In the genomic region with DNA sequence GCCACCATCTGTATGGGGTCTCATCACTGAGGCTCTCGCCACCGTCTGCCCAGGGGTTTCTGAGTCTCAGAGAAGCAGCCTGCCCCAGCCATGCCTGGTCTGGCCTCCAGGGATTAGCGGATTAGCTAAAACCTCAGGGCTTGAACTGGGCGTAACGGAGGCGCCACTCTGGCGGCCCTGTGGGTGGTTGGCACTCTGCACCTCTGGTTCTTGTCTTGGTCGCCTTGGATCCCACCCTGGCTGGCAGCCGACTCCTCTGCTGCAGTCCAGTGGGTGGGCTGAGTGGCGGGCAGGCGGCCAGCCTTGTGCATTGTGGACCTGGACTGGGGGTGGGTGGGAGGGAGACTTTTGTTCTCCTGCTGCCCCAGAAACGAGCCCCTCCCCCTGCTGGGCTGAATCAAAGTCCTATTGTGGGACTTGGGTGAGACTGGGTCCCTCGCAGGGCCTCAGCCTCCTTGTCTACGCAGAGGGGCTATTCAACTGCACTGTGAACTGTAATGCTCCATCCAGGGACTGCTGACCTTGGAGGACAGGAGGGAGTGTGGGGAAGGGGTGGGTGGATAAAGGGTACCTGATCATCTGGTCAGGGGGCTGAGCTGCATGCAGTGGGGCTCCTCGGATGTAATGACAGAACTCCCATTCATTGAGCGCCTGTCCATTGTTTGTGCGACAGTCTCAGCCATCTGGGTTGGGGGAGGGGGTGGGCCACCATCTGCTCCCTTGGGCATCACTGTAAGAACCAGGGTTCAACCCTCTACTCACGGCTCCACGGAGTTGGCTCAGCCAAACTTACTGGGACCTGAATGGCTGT, we compare ENCODE assay signal across 1 cellular context.
TF ChIP-seq lines count a peak whose summit lies in the region.

No MANE protein-coding gene starts in this region.

TF ChIP-seq in HepG2, 621 proteins besides CTCF, POLR2A, EP300 and RAD21:
- 0 out of 2 replicates have a peak, but pooled peaks have one; percentile 21 for TF ChIP-seq ZBTB38 (CRISPR knock-in tag; IDR thresholded peaks at IDR 0.05)
- TF ChIP-seq NRL (CRISPR knock-in tag; IDR thresholded peaks at IDR 0.05; ENCODE audit: borderline replicate concordance), result 0 out of 2 replicates have a peak, but pooled peaks have one; percentile 21
- TF ChIP-seq PATZ1 (CRISPR knock-in tag; IDR thresholded peaks at IDR 0.05), result peak; percentile 56; the same call in 1 of the 2 replicates
- TF ChIP-seq SOX13 (IDR thresholded peaks at IDR 0.05), result no peak
- TF ChIP-seq SOX13 (CRISPR knock-in tag; conservative IDR thresholded peaks at IDR 0.05 in 1 of 2, IDR thresholded peaks at IDR 0.05 in 1 of 2), result peak in 1 of 2 experiments; percentile 49; a peak in 2 of 4 replicates
- TF ChIP-seq IRF2 (CRISPR knock-in tag; IDR thresholded peaks at IDR 0.05), result no peak
- no peak for TF ChIP-seq NKX3-1 (CRISPR knock-in tag; IDR thresholded peaks at IDR 0.05)
- 0 out of 2 replicates have a peak, but pooled peaks have one; percentile 30 for TF ChIP-seq DNMT1 (CRISPR knock-in tag; IDR thresholded peaks at IDR 0.05)
- no peak for TF ChIP-seq ZSCAN21 (CRISPR knock-in tag; IDR thresholded peaks at IDR 0.05; ENCODE audit: borderline replicate concordance)
- TF ChIP-seq ZNF230 (CRISPR knock-in tag; IDR thresholded peaks at IDR 0.05), result no peak
- no peak for TF ChIP-seq HNF1A (IDR thresholded peaks at IDR 0.05; ENCODE audit: low read depth)
- 0 out of 2 replicates have a peak, but pooled peaks have one; percentile 22 for TF ChIP-seq HNF1A (CRISPR knock-in tag; IDR thresholded peaks at IDR 0.05; ENCODE audit: borderline replicate concordance)
- TF ChIP-seq HNRNPL (IDR thresholded peaks at IDR 0.05; ENCODE audit: low read depth, low read length), result peak; percentile 71; the same call in 1 of the 2 replicates
- TF ChIP-seq, protein P1, sequence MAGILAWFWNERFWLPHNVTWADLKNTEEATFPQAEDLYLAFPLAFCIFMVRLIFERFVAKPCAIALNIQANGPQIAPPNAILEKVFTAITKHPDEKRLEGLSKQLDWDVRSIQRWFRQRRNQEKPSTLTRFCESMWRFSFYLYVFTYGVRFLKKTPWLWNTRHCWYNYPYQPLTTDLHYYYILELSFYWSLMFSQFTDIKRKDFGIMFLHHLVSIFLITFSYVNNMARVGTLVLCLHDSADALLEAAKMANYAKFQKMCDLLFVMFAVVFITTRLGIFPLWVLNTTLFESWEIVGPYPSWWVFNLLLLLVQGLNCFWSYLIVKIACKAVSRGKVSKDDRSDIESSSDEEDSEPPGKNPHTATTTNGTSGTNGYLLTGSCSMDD (CRISPR knock-in tag; IDR thresholded peaks at IDR 0.05), result no peak
- no peak for TF ChIP-seq NR2F2 (IDR thresholded peaks at IDR 0.05; ENCODE audit: borderline replicate concordance, low read depth)
- TF ChIP-seq ZNF281 (CRISPR knock-in tag; IDR thresholded peaks at IDR 0.05; ENCODE audit: borderline replicate concordance), result 0 out of 2 replicates have a peak, but pooled peaks have one; percentile 14
- TF ChIP-seq, protein P2, sequence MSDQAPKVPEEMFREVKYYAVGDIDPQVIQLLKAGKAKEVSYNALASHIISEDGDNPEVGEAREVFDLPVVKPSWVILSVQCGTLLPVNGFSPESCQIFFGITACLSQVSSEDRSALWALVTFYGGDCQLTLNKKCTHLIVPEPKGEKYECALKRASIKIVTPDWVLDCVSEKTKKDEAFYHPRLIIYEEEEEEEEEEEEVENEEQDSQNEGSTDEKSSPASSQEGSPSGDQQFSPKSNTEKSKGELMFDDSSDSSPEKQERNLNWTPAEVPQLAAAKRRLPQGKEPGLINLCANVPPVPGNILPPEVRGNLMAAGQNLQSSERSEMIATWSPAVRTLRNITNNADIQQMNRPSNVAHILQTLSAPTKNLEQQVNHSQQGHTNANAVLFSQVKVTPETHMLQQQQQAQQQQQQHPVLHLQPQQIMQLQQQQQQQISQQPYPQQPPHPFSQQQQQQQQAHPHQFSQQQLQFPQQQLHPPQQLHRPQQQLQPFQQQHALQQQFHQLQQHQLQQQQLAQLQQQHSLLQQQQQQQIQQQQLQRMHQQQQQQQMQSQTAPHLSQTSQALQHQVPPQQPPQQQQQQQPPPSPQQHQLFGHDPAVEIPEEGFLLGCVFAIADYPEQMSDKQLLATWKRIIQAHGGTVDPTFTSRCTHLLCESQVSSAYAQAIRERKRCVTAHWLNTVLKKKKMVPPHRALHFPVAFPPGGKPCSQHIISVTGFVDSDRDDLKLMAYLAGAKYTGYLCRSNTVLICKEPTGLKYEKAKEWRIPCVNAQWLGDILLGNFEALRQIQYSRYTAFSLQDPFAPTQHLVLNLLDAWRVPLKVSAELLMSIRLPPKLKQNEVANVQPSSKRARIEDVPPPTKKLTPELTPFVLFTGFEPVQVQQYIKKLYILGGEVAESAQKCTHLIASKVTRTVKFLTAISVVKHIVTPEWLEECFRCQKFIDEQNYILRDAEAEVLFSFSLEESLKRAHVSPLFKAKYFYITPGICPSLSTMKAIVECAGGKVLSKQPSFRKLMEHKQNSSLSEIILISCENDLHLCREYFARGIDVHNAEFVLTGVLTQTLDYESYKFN (CRISPR knock-in tag; conservative IDR thresholded peaks at IDR 0.05), result 0 out of 2 replicates have a peak, but pooled peaks have one; percentile 11
- 0 out of 2 replicates have a peak, but pooled peaks have one; percentile 10 for TF ChIP-seq HNF4A (CRISPR knock-in tag; IDR thresholded peaks at IDR 0.05)
- TF ChIP-seq, protein P3, sequence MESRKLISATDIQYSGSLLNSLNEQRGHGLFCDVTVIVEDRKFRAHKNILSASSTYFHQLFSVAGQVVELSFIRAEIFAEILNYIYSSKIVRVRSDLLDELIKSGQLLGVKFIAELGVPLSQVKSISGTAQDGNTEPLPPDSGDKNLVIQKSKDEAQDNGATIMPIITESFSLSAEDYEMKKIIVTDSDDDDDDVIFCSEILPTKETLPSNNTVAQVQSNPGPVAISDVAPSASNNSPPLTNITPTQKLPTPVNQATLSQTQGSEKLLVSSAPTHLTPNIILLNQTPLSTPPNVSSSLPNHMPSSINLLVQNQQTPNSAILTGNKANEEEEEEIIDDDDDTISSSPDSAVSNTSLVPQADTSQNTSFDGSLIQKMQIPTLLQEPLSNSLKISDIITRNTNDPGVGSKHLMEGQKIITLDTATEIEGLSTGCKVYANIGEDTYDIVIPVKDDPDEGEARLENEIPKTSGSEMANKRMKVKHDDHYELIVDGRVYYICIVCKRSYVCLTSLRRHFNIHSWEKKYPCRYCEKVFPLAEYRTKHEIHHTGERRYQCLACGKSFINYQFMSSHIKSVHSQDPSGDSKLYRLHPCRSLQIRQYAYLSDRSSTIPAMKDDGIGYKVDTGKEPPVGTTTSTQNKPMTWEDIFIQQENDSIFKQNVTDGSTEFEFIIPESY (CRISPR knock-in tag; IDR thresholded peaks at IDR 0.05), result peak; percentile 96
